19 cellular contexts compared by ENCODE assay signal in the genomic region with DNA sequence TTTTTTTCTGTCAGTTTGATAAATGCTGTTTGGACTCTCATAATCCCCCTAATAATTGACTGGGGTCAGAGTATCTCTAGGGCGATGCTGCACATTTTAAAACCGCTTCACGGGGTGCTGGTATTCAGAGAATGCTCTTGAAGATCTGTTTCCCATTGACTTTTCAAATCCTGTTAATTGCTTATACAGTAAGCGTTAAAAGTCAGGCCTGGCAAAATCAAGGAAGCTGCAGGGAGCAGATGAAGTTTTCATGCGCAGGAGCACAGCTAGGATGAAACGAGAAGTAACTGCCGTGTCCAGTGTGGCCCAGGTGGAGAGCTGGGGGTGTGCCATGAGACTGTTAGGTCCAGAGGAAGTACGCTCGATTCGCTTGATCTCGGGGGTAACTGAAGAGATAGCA.
"Had no signal": no experiment of that assay in that cellular context is flagged by ENCODE, and none has a peak within 500 bp of the region (broad histone marks: within the 10 kb centered on the region; RNA-seq: fewer than 3 reads in every experiment).

No MANE protein-coding gene starts in this region.

- DNase-seq: activated CD4-positive, alpha-beta T cell treated with anti-CD3 and anti-CD28 coated beads, Interleukin-2, amount 10 ng/mL, durations not matched to agents 24 days and 14 days; activated CD8-positive, alpha-beta T cell treated with anti-CD3 and anti-CD28 coated beads for 36 hours; activated naive CD4-positive, alpha-beta T cell treated with anti-CD3 and anti-CD28 coated beads for 36 hours; activated T-cell treated with anti-CD3 and anti-CD28 coated beads, Interleukin-2, amount 50 U/mL, for 24 hours; effector memory CD4-positive, alpha-beta T cell; foreskin fibroblast; kidney; left lung; stimulated activated CD4-positive, alpha-beta T cell treated with anti-CD3 and anti-CD28 coated beads, Interleukin-2, amount 100 ng/mL, for 24 hours; T1000; transverse colon; uterus had no signal

- H2AFZ ChIP-seq: hepatocyte had no signal

- H3K27me3 ChIP-seq: ascending aorta, breast epithelium, hepatocyte, left lung, right atrium auricular region, transverse colon, uterus had no signal

- H3K4me1 Mint-ChIP-seq: activated CD4-positive, alpha-beta T cell treated with anti-CD3 and anti-CD28 coated beads, Interleukin-2, amount 10 ng/mL, durations not matched to agents 24 days and 14 days had no signal

- H3K27ac ChIP-seq: ascending aorta, breast epithelium, hepatocyte, left lung, prostate gland, right atrium auricular region, transverse colon, uterus had no signal

- H3K9me3 ChIP-seq: ascending aorta, breast epithelium, prostate gland, right atrium auricular region, transverse colon, uterus had no signal

- H3K27ac Mint-ChIP-seq: activated CD4-positive, alpha-beta T cell treated with anti-CD3 and anti-CD28 coated beads, Interleukin-2, amount 10 ng/mL, durations not matched to agents 24 days and 14 days; activated CD8-positive, alpha-beta T cell treated with anti-CD3 and anti-CD28 coated beads for 36 hours; activated naive CD4-positive, alpha-beta T cell treated with anti-CD3 and anti-CD28 coated beads for 36 hours; activated T-cell treated with anti-CD3 and anti-CD28 coated beads, Interleukin-2, amount 50 U/mL, for 24 hours; dendritic cell treated with granulocyte-macrophage colony-stimulating factor and Interleukin-4, amounts not matched to agents 40 ng/mL and 50 ng/mL, for 4 days; stimulated activated naive CD8-positive, alpha-beta T cell treated with anti-CD3 and anti-CD28 coated beads, Interleukin-15, Interleukin-2, amounts not matched to agents 100 ng/mL and 50 ng/mL, for 24 hours had no signal

- FAIRE-seq: kidney had no signal

- H3K79me2 ChIP-seq: hepatocyte had no signal

- H3K27me3 Mint-ChIP-seq: activated CD4-positive, alpha-beta T cell treated with anti-CD3 and anti-CD28 coated beads, Interleukin-2, amount 10 ng/mL, durations not matched to agents 24 days and 14 days; activated CD8-positive, alpha-beta T cell treated with anti-CD3 and anti-CD28 coated beads for 36 hours; activated T-cell treated with anti-CD3 and anti-CD28 coated beads, Interleukin-2, amount 50 U/mL, for 24 hours; dendritic cell treated with granulocyte-macrophage colony-stimulating factor and Interleukin-4, amounts not matched to agents 40 ng/mL and 50 ng/mL, for 4 days; stimulated activated naive CD8-positive, alpha-beta T cell treated with anti-CD3 and anti-CD28 coated beads, Interleukin-15, Interleukin-2, amounts not matched to agents 100 ng/mL and 50 ng/mL, for 24 hours had no signal

- H3K36me3 ChIP-seq: ascending aorta, breast epithelium, left lung, prostate gland, right atrium auricular region, transverse colon, uterus had no signal

- H3K4me3 ChIP-seq: ascending aorta, breast epithelium, hepatocyte, left lung, prostate gland, right atrium auricular region, transverse colon, uterus had no signal

- H3K4me2 ChIP-seq: hepatocyte had no signal

- ATAC-seq: activated CD8-positive, alpha-beta T cell treated with anti-CD3 and anti-CD28 coated beads for 36 hours; left lung had no signal

- H3K4me3 Mint-ChIP-seq: activated CD4-positive, alpha-beta T cell treated with anti-CD3 and anti-CD28 coated beads, Interleukin-2, amount 10 ng/mL, durations not matched to agents 24 days and 14 days; activated CD8-positive, alpha-beta T cell treated with anti-CD3 and anti-CD28 coated beads for 36 hours; activated naive CD4-positive, alpha-beta T cell treated with anti-CD3 and anti-CD28 coated beads for 36 hours; activated T-cell treated with anti-CD3 and anti-CD28 coated beads, Interleukin-2, amount 50 U/mL, for 24 hours; dendritic cell treated with granulocyte-macrophage colony-stimulating factor and Interleukin-4, amounts not matched to agents 40 ng/mL and 50 ng/mL, for 4 days; stimulated activated naive CD8-positive, alpha-beta T cell treated with anti-CD3 and anti-CD28 coated beads, Interleukin-15, Interleukin-2, amounts not matched to agents 100 ng/mL and 50 ng/mL, for 24 hours had no signal

- H3K4me1 ChIP-seq: ascending aorta, breast epithelium, left lung, prostate gland, right atrium auricular region, transverse colon, uterus had no signal
